9 cellular contexts compared by ENCODE assay signal in genomic region chr20:37727247-37727956, GRCh38. TPM values are rescaled to one million over a fixed set of nuclear protein-coding genes. Genes with fewer than 3 reads are reported as not detected.
DNase-seq lines count a peak whose midpoint lies in the region; ATAC-seq and TF ChIP-seq lines count a peak whose summit lies in the region.
"Had no signal": no experiment of that assay in that cellular context is flagged by ENCODE, and none has a peak within 500 bp of the region (broad histone marks: within the 10 kb centered on the region; RNA-seq: fewer than 3 reads in every experiment).

No MANE protein-coding gene starts in this region.

- 83 to 84% methylated on average over 4 of the region's 4 CpGs for WGBS in GM23248 (ENCODE audit: low coverage in 1 of 2, low lambda C conversion rate in 2 of 2, missing lambda C conversion rate in 2 of 2), 2 experiments
- 90 to 94% methylated on average over 4 of the region's 4 CpGs for WGBS in transverse colon (ENCODE audit: low coverage in 1 of 2), 2 donors

- H2AFZ ChIP-seq in GM23248 = no peak overlapping the region

- TF ChIP-seq EP300 in transverse colon (IDR thresholded peaks at IDR 0.05; ENCODE audit: low read depth) = no peak

- peaks cover 23% of the 10 kb centered on the region for H3K4me1 ChIP-seq in GM23248 (ENCODE audit: insufficient read depth)
- H3K4me1 ChIP-seq in left ventricle myocardium inferior = peaks cover 80% of the 10 kb centered on the region
- peaks cover 0 to 21% (median 9%) of the 10 kb centered on the region in 4 donors for H3K4me1 ChIP-seq in transverse colon

- CTCF ChIA-PET in WTC11 (lab: Charles Lee) = interaction anchor here (0.6 to 2.2 kb wide), 6 partner anchors 29 to 526 kb away, joined by 3 to 10 read pairs (median 4); no protein-coding TSS in a partner anchor

- in situ Hi-C loops in GM23248 (cut with MboI) = no loop called here
- in situ Hi-C loops in transverse colon (cut with MboI; ENCODE audit: low pct_ligation_motif_present in 1 of 4, low pct_unique_long_range_greater_than_20kb in 1 of 4, low sequenced_read_pairs in 3 of 4) = no loop called here

- peak overlapping the region; percentile 30; the same call in 1 of the 2 replicates for H3K27ac Mint-ChIP-seq in WTC11

- H3K27me3 Mint-ChIP-seq in WTC11 (ENCODE audit: low read depth) = no peaks in the 10 kb centered on the region

- TF ChIP-seq CTCF in WTC11 (IDR thresholded peaks at IDR 0.05) = no peak
- TF ChIP-seq CTCF in left ventricle myocardium inferior (IDR thresholded peaks at IDR 0.05; ENCODE audit: borderline replicate concordance) = no peak
- no peak for TF ChIP-seq CTCF in transverse colon (IDR thresholded peaks at IDR 0.05)

- H3K36me3 Mint-ChIP-seq in WTC11 = no peaks in the 10 kb centered on the region

- H3K36me3 ChIP-seq in GM23248 (ENCODE audit: low read depth) (peaks cover 7% of the 10 kb centered on the region; the same call in 1 of the 2 replicates), left ventricle myocardium inferior (no peaks in the 10 kb centered on the region), transverse colon (no peaks in the 10 kb centered on the region)

- H3K9ac ChIP-seq in GM23248 = no peak overlapping the region

- H3K27me3 ChIP-seq in GM23248 (replicated peaks; ENCODE audit: insufficient read depth) (no peaks in the 10 kb centered on the region), left ventricle myocardium inferior (ENCODE audit: low read depth) (no peaks in the 10 kb centered on the region), transverse colon (no peaks in the 10 kb centered on the region)

- intact Hi-C loops in left ventricle myocardium inferior (cut with micrococcal nuclease) (no loop called here), transverse colon (cut with DNase I; ENCODE audit: low total_unique reads) (no loop called here)

- no peak overlapping the region for H3K27ac ChIP-seq in GM23248
- peak overlapping the region; percentile 75 for H3K27ac ChIP-seq in left ventricle myocardium inferior (replicated peaks)
- peak overlapping the region in 1 of 4 donors; percentile 41 for H3K27ac ChIP-seq in transverse colon

- H3K9me3 ChIP-seq in GM23248 (ENCODE audit: low read depth) = no peaks in the 10 kb centered on the region
- H3K9me3 ChIP-seq in left ventricle myocardium inferior (replicated peaks) = no peaks in the 10 kb centered on the region
- H3K9me3 ChIP-seq in transverse colon = no peaks in the 10 kb centered on the region

- no peaks in the 10 kb centered on the region for H3K9me2 ChIP-seq in GM23248 (ENCODE audit: insufficient read depth)

- peaks cover 37% of the 10 kb centered on the region for H3K4me1 Mint-ChIP-seq in WTC11

- H3K9me3 Mint-ChIP-seq in WTC11 = no peaks in the 10 kb centered on the region

- peak; percentile 48 for DNase-seq in GM23248
- no peak for DNase-seq in WTC11 (ENCODE audit: low spot score)
- DNase-seq in left ventricle myocardium inferior = no peak
- peak; percentile 60 for DNase-seq in retina
- DNase-seq in transverse colon = no peak
- DNase-seq: NCI-H1105 treated with DMSO at 0.1 percent for 48 hours had no signal

- ATAC-seq in WTC11 (peak; percentile 83), GM21423 (IDR thresholded peaks at IDR 0.05; ENCODE audit: unreplicated experiment) (no peak), HG03565 (IDR thresholded peaks at IDR 0.05; ENCODE audit: unreplicated experiment) (no peak), GM19463 (IDR thresholded peaks at IDR 0.05; ENCODE audit: unreplicated experiment) (no peak)

- no peak overlapping the region for H3K4me3 Mint-ChIP-seq in WTC11

- no peak for TF ChIP-seq POLR2A in transverse colon (IDR thresholded peaks at IDR 0.05)

- peak overlapping the region; percentile 5 for H3K4me2 ChIP-seq in GM23248 (ENCODE audit: unreplicated experiment)

- H3F3A ChIP-seq in GM23248 (ENCODE audit: insufficient read depth) = peaks cover 8% of the 10 kb centered on the region; the same call in 1 of the 2 replicates

- peaks cover 55% of the 10 kb centered on the region for H3K79me2 ChIP-seq in GM23248 (ENCODE audit: insufficient read depth)

- POLR2A ChIA-PET in WTC11 (lab: Charles Lee) = no interaction called here

- H4K20me1 ChIP-seq in GM23248 (ENCODE audit: insufficient read depth) = peaks cover 6% of the 10 kb centered on the region

- H3K4me3 ChIP-seq in GM23248 (no peak overlapping the region), left ventricle myocardium inferior (no peak overlapping the region), transverse colon (no peak overlapping the region)

TF ChIP-seq in WTC11, 78 proteins besides CTCF, POLR2A, EP300 and RAD21:
- TF ChIP-seq HMGA2 (CRISPR knock-in tag; IDR thresholded peaks at IDR 0.05) (no peak), JAZF1 (CRISPR knock-in tag; IDR thresholded peaks at IDR 0.05) (no peak), PREB (CRISPR knock-in tag; IDR thresholded peaks at IDR 0.05; ENCODE audit: borderline replicate concordance) (no peak), NFYB (CRISPR knock-in tag; conservative IDR thresholded peaks at IDR 0.05; ENCODE audit: low read depth) (no peak), ZNF423 (CRISPR knock-in tag; IDR thresholded peaks at IDR 0.05) (no peak), PRRX2 (CRISPR knock-in tag; IDR thresholded peaks at IDR 0.05) (no peak), SOX15 (CRISPR knock-in tag; IDR thresholded peaks at IDR 0.05) (no peak), TP53 (CRISPR knock-in tag; IDR thresholded peaks at IDR 0.05) (no peak), ZNF263 (CRISPR knock-in tag; IDR thresholded peaks at IDR 0.05; ENCODE audit: low read depth) (no peak), FOXP4 (CRISPR knock-in tag; IDR thresholded peaks at IDR 0.05) (no peak)

RNA-seq across cellular contexts. Expression of gene CTNNBL1, which starts 33.6 kb away (rescaled TPM):
- 22.4 and 25.3 TPM in 2 replicates for total RNA-seq in GM23248 (2014; rRNA removed; shearing (Covaris generic))
- polyA plus RNA-seq in GM23248 (2016; fragmentation: Nextera tagmentation; extraction: Ambion mirVana) = 49.4 and 53.7 TPM in 2 replicates
- total RNA-seq in WTC11 (2021) = 64.4 to 69.3 TPM (median 64.4 TPM) in 3 replicates
- total RNA-seq in left ventricle myocardium inferior = 58.8 TPM
- total RNA-seq in transverse colon = 10 to 100 TPM; 18.7 to 49.0 (median 22.4) TPM

Comparison
In these comparisons a context has a peak if more than half of its experiments do, and no peak if none do; other contexts are left out.
1. DNase-seq: peak in GM23248 (single experiment) and retina (single experiment); none in WTC11 (single experiment), left ventricle myocardium inferior (single experiment) and transverse colon (single experiment).